In genomic region chr1:150168960-150169565, GRCh38 we compare ENCODE assay signal across 9 cellular contexts. TPM values are rescaled to one million over a fixed set of nuclear protein-coding genes. Genes with fewer than 3 reads are reported as not detected.
DNase-seq lines count a peak whose midpoint lies in the region; ATAC-seq and TF ChIP-seq lines count a peak whose summit lies in the region.
"Had no signal": no experiment of that assay in that cellular context is flagged by ENCODE, and none has a peak within 500 bp of the region (broad histone marks: within the 10 kb centered on the region; RNA-seq: fewer than 3 reads in every experiment).

No MANE protein-coding gene starts in this region.

- peak; percentile 49 for DNase-seq in LHCN-M2 (ENCODE audit: low read depth)
- DNase-seq in T-helper 9 cell, result peak; percentile 48
- peak; percentile 44 for DNase-seq in astrocyte of the cerebellum (ENCODE audit: low read depth)
- peak in 28 of 51 donors; percentile 10 to 61 (median 40) for DNase-seq in hypothalamus (lab: John Stamatoyannopoulos, UW)
- DNase-seq in stimulated activated CD4-positive, alpha-beta T cell treated with anti-CD3 and anti-CD28 coated beads, Interleukin-15, amount 100 ng/mL, for 1 hour (ENCODE audit: low read depth in 1 of 2, low spot score in 1 of 2), result peak; percentile 22 to 24

- H4K20me1 ChIP-seq in DOHH2 (ENCODE audit: control insufficient read depth, insufficient read depth, low read depth, low read length), result no peaks in the 10 kb centered on the region

- H3K9me3 ChIP-seq in DOHH2 (ENCODE audit: control insufficient read depth, insufficient read depth, low read length), result no peaks in the 10 kb centered on the region

- TF ChIP-seq CTCF in DOHH2 (IDR thresholded peaks at IDR 0.05; ENCODE audit: low read depth, low read length, poor library complexity, severe bottlenecking) (peak; percentile 80), astrocyte of the cerebellum (IDR thresholded peaks at IDR 0.05; ENCODE audit: low read depth, low read length, missing control alignments) (peak; percentile 88)

- no peaks in the 10 kb centered on the region for H3K27me3 ChIP-seq in DOHH2 (ENCODE audit: control insufficient read depth, low read length)

- in situ Hi-C loops in astrocyte of the cerebellum (cut with HindIII; ENCODE audit: low sequenced_read_pairs), result no loop called here

- no peak for ATAC-seq in GM19397 (IDR thresholded peaks at IDR 0.05; ENCODE audit: unreplicated experiment)
- ATAC-seq in HG03135 (IDR thresholded peaks at IDR 0.05; ENCODE audit: unreplicated experiment), result no peak

- no peak overlapping the region for H3K27ac ChIP-seq in DOHH2 (ENCODE audit: low read depth, low read length)
- H3K27ac ChIP-seq: skin epidermis had no signal

- peaks cover 15% of the 10 kb centered on the region for H3F3A ChIP-seq in DOHH2 (ENCODE audit: control insufficient read depth, insufficient read depth)

- H3K9me2 ChIP-seq in DOHH2 (replicated peaks; ENCODE audit: control insufficient read depth, low read length), result no peaks in the 10 kb centered on the region

- no peaks in the 10 kb centered on the region for H3K79me2 ChIP-seq in DOHH2 (ENCODE audit: control insufficient read depth, low read length)

- no peaks in the 10 kb centered on the region for H3K36me3 ChIP-seq in DOHH2 (ENCODE audit: control insufficient read depth, low read length)

- no peak overlapping the region for H3K4me2 ChIP-seq in DOHH2 (ENCODE audit: low read length)

- no peak overlapping the region for H3K4me3 ChIP-seq in DOHH2 (ENCODE audit: low read length)
- no peak overlapping the region for H3K4me3 ChIP-seq in astrocyte of the cerebellum (ENCODE audit: low read depth, low read length)
- H3K4me3 ChIP-seq: skin epidermis had no signal

- H3K4me1 ChIP-seq in DOHH2 (ENCODE audit: control insufficient read depth, low read length), result peaks cover 32% of the 10 kb centered on the region

RNA-seq across cellular contexts. Expression of gene PLEKHO1, which starts 19.3 kb away (rescaled TPM):
- 107 and 111 TPM in 2 replicates for total RNA-seq in LHCN-M2 (2014; rRNA removed)
- polyA plus RNA-seq in LHCN-M2 (2012), result 73.8 TPM
